ENCODE assay signal across 24 cellular contexts in genomic region chr6:112195166-112195565, GRCh38. TPM values are rescaled to one million over a fixed set of nuclear protein-coding genes. Genes with fewer than 3 reads are reported as not detected.
"Had no signal": no experiment of that assay in that cellular context is flagged by ENCODE, and none has a peak within 500 bp of the region (broad histone marks: within the 10 kb centered on the region; RNA-seq: fewer than 3 reads in every experiment).

No MANE protein-coding gene starts in this region.

- H3K4me1 ChIP-seq: left lung, right lobe of liver, suprapubic skin had no signal

- H3K36me3 ChIP-seq: ovary, right lobe of liver, suprapubic skin, thoracic aorta had no signal

- H3K4me3 ChIP-seq: left lung, lung, ovary, right atrium auricular region, right lobe of liver, smooth muscle cell, suprapubic skin, thoracic aorta, tibial artery, upper lobe of left lung had no signal

- DNase-seq: head of caudate nucleus; hippocampal formation; immature natural killer cell; kidney; left colon; left lung; mesendoderm; naive thymus-derived CD4-positive, alpha-beta T cell; ovary; right lobe of liver; stimulated activated CD4-positive, alpha-beta T cell treated with anti-CD3 and anti-CD28 coated beads, Interleukin-1b, Interleukin-23, amount 100 ng/mL, for 48 hours; stimulated activated CD4-positive, alpha-beta T cell treated with anti-CD3 and anti-CD28 coated beads, Interleukin-2, amount 100 ng/mL, for 48 hours; stimulated activated CD4-positive, alpha-beta T cell treated with anti-CD3 and anti-CD28 coated beads, Interleukin-4, amount 100 ng/mL, for 4 hours; stimulated activated CD8-positive, alpha-beta memory T cell treated with anti-CD3 and anti-CD28 coated beads, Interleukin-4, amount 100 ng/mL, for 48 hours; stimulated activated naive CD4-positive, alpha-beta T cell treated with Interleukin-2 at 50 U/mL for 16 hours; stimulated activated naive CD8-positive, alpha-beta T cell treated with anti-CD3 and anti-CD28 coated beads, Interleukin-15, amount 100 ng/mL, for 72 hours; tibial artery; upper lobe of left lung had no signal

- H3K9me3 ChIP-seq: left lung, ovary, right atrium auricular region, right lobe of liver, suprapubic skin, thoracic aorta, tibial artery, upper lobe of left lung had no signal

- H3K27ac ChIP-seq: left lung, ovary, right atrium auricular region, right lobe of liver, suprapubic skin, thoracic aorta had no signal

- H3K27me3 ChIP-seq: left lung, ovary, right atrium auricular region, right lobe of liver, suprapubic skin, tibial artery, upper lobe of left lung had no signal

RNA-seq across cellular contexts. Expression of gene LAMA4, which starts 59.2 kb away (rescaled TPM):
- total RNA-seq: naive thymus-derived CD4-positive, alpha-beta T cell; natural killer cell treated with Interleukin-12 subunit alpha and Interleukin-12 subunit beta and Interleukin-15 and Interleukin-18, amount 100 ng/mL, for 72 hours had no signal
